ENCODE assay signal across 24 cellular contexts in genomic region chr9:115597330-115597729, GRCh38.
A peak's percentile ranks its signal among the peaks of the same experiment; 100 is the strongest.
DNase-seq lines count a peak whose midpoint lies in the region; TF ChIP-seq lines count a peak whose summit lies in the region.
"Had no signal": no experiment of that assay in that cellular context is flagged by ENCODE, and none has a peak within 500 bp of the region (broad histone marks: within the 10 kb centered on the region; RNA-seq: fewer than 3 reads in every experiment).

No MANE protein-coding gene starts in this region.

- no peaks in the 10 kb centered on the region for H3K27me3 Mint-ChIP-seq in HFFc6 (ENCODE audit: insufficient read depth)

- TF ChIP-seq POLR2A in adrenal gland (IDR thresholded peaks at IDR 0.05): no peak

- peaks cover 10% of the 10 kb centered on the region; the same call in 1 of the 2 replicates for H3K36me3 Mint-ChIP-seq in HFFc6 (ENCODE audit: low read depth)

- H4K5ac ChIP-seq in mesendoderm (ENCODE audit: low read length): no peak overlapping the region

- peak overlapping the region; percentile 93 for H3K27ac Mint-ChIP-seq in HFFc6
- H3K27ac Mint-ChIP-seq: activated CD8-positive, alpha-beta T cell treated with anti-CD3 and anti-CD28 coated beads, Interleukin-2, amount 10 ng/mL, durations not matched to agents 7 days and 5 days; CD4-positive, alpha-beta T cell; stimulated activated naive CD8-positive, alpha-beta T cell treated with anti-CD3 and anti-CD28 coated beads, Interleukin-15, amount 100 ng/mL, for 72 hours; T-helper 2 cell treated with Interferon-gamma antibody and Interleukin-4, amounts not matched to agents 5 μg/mL and 100 μg/mL, for 36 hours had no signal

- no peaks in the 10 kb centered on the region for H3K79me1 ChIP-seq in mesendoderm (ENCODE audit: low read length)

- H3K4me3 Mint-ChIP-seq in HFFc6: peak overlapping the region; percentile 87
- H3K4me3 Mint-ChIP-seq: activated CD8-positive, alpha-beta T cell treated with anti-CD3 and anti-CD28 coated beads, Interleukin-2, amount 10 ng/mL, durations not matched to agents 7 days and 5 days; CD4-positive, alpha-beta T cell; neural crest cell; stimulated activated naive CD8-positive, alpha-beta T cell treated with anti-CD3 and anti-CD28 coated beads, Interleukin-15, amount 100 ng/mL, for 72 hours; T-helper 2 cell treated with Interferon-gamma antibody and Interleukin-4, amounts not matched to agents 5 μg/mL and 100 μg/mL, for 36 hours had no signal

- H3K56ac ChIP-seq in mesendoderm (ENCODE audit: low read length): no peak overlapping the region

- BruUV-seq in A673 (replicated peaks; lab: Mats Ljungman, UMichigan): no TSS peak

- in situ Hi-C loops in astrocyte of the spinal cord (cut with HindIII; ENCODE audit: low sequenced_read_pairs): loop anchor here (10.0 kb wide), 1 partner anchor 567 kb away; no protein-coding TSS in a partner anchor

- POLR2A ChIA-PET in A673 (lab: Charles Lee; ENCODE audit: low non-redundant PET): no interaction called here
- POLR2A ChIA-PET in GM10248 (lab: Yijun Ruan, JAX): no interaction called here
- POLR2A ChIA-PET in RWPE1 (lab: Yijun Ruan, JAX; ENCODE audit: low non-redundant PET): no interaction called here

- H3K23ac ChIP-seq in mesendoderm (ENCODE audit: low read length): no peak overlapping the region

- H2BK5ac ChIP-seq in mesendoderm (ENCODE audit: low read length): no peak overlapping the region

- no peak for TF ChIP-seq CTCF in A673 (conservative IDR thresholded peaks at IDR 0.05; ENCODE audit: low read depth, low read length)
- no peak for TF ChIP-seq CTCF in HFFc6 (IDR thresholded peaks at IDR 0.05)
- no peak for TF ChIP-seq CTCF in astrocyte of the spinal cord (IDR thresholded peaks at IDR 0.05; ENCODE audit: low read depth, low read length)
- no peak for TF ChIP-seq CTCF in GM10248 (IDR thresholded peaks at IDR 0.05; ENCODE audit: control extremely low read depth, extremely low read depth, low read depth, missing control alignments)
- no peak for TF ChIP-seq CTCF in adrenal gland (IDR thresholded peaks at IDR 0.05)
- no peak for TF ChIP-seq CTCF in RWPE1 (conservative IDR thresholded peaks at IDR 0.05; ENCODE audit: low read depth)

- CTCF ChIA-PET in A673 (lab: Charles Lee): no interaction called here
- CTCF ChIA-PET in GM10248 (lab: Yijun Ruan, JAX): interaction anchor here (1.0 to 1.6 kb wide), 3 partner anchors 9 to 1064 kb away, joined by 3 to 4 read pairs (median 3); no protein-coding TSS in a partner anchor
- CTCF ChIA-PET in RWPE1 (lab: Yijun Ruan, JAX): interaction anchor here (0.6 to 1.2 kb wide), 2 partner anchors 490 to 974 kb away, joined by 4 to 5 read pairs; no protein-coding TSS in a partner anchor

- no peaks in the 10 kb centered on the region for H3K27me3 ChIP-seq in A673 (replicated peaks; ENCODE audit: insufficient read depth, low read depth, low read length, poor library complexity)
- H3K27me3 ChIP-seq in mesendoderm (ENCODE audit: insufficient read depth, low read length, poor library complexity): no peaks in the 10 kb centered on the region
- peaks cover 4% of the 10 kb centered on the region for H3K27me3 ChIP-seq in adrenal gland

- H3K4me1 ChIP-seq in A673 (ENCODE audit: insufficient read depth, low read length, poor library complexity, severe bottlenecking) (peaks cover 76% of the 10 kb centered on the region), mesendoderm (ENCODE audit: control insufficient read depth, low read depth, low read length) (peaks cover 3% of the 10 kb centered on the region), adrenal gland (replicated peaks in 1 of 2) (no peaks in the 10 kb centered on the region)
- H3K4me1 ChIP-seq: breast epithelium, prostate gland had no signal

- no CpG with 5 or more reads among the region's 2 CpGs for WGBS in mesendoderm (ENCODE audit: extremely low coverage, insufficient coverage, low lambda C conversion rate)
- 75 to 86% (median 79%) methylated on average over 2 of the region's 2 CpGs for WGBS in adrenal gland, 4 donors

- H2BK120ac ChIP-seq in mesendoderm (ENCODE audit: low read depth, low read length): peak overlapping the region; percentile 64

- peaks cover 91% of the 10 kb centered on the region for H3K4me1 Mint-ChIP-seq in HFFc6 (ENCODE audit: low read depth)

- peak overlapping the region; percentile 99 for H3K27ac ChIP-seq in A673 (ENCODE audit: low read depth, low read length, poor library complexity, severe bottlenecking)
- no peak overlapping the region for H3K27ac ChIP-seq in mesendoderm (ENCODE audit: low read depth, low read length)
- H3K27ac ChIP-seq in adrenal gland: no peak overlapping the region
- H3K27ac ChIP-seq in RWPE1: no peak overlapping the region
- H3K27ac ChIP-seq: breast epithelium, prostate gland had no signal

- peak overlapping the region; percentile 74 for H2BK15ac ChIP-seq in mesendoderm (replicated peaks; ENCODE audit: low read depth)

- no peak overlapping the region for H4K8ac ChIP-seq in mesendoderm (ENCODE audit: low read depth, low read length)

- peak overlapping the region; percentile 60 for H3K4me3 ChIP-seq in A673 (ENCODE audit: low read depth, low read length, poor library complexity, severe bottlenecking)
- peak overlapping the region; percentile 42 for H3K4me3 ChIP-seq in astrocyte of the spinal cord (ENCODE audit: low read depth, low read length)
- no peak overlapping the region for H3K4me3 ChIP-seq in mesendoderm (ENCODE audit: low read length)
- H3K4me3 ChIP-seq in adrenal gland: no peak overlapping the region
- H3K4me3 ChIP-seq: breast epithelium, prostate gland had no signal

- H3K79me2 ChIP-seq in mesendoderm (ENCODE audit: control insufficient read depth, insufficient read depth, low read length): no peaks in the 10 kb centered on the region

- no peak overlapping the region for H3K9ac ChIP-seq in mesendoderm (ENCODE audit: low read length)

- no peak for DNase-seq in A673 (ENCODE audit: low spot score)
- no peak for DNase-seq in HFFc6
- DNase-seq in astrocyte of the spinal cord (ENCODE audit: low read depth, low spot score): no peak
- DNase-seq in mesendoderm: no peak
- no peak for DNase-seq in GM10248 (ENCODE audit: extremely low spot score)
- no peak for DNase-seq in adrenal gland
- DNase-seq in NCI-H2196 (lab: John Stamatoyannopoulos, UW; ENCODE audit: unreplicated experiment): no peak
- no peak for DNase-seq in RWPE1 (ENCODE audit: low spot score)
- DNase-seq: ACHN; activated CD4-positive, CD25-positive, alpha-beta regulatory T cell; activated CD8-positive, alpha-beta T cell treated with anti-CD3 and anti-CD28 coated beads, Interleukin-2, amount 10 ng/mL, durations not matched to agents 7 days and 5 days; activated naive CD4-positive, alpha-beta T cell treated with anti-CD3 and anti-CD28 coated beads, Interleukin-2, amount 50 U/mL, for 16 hours; activated T-cell treated with anti-CD3 and anti-CD28 coated beads, Interleukin-2, amount 50 U/mL, for 48 hours; CD4-positive, alpha-beta T cell; KG1; NCI-H2081; OCI-M1; small intestine; stimulated activated CD4-positive, alpha-beta T cell treated with anti-CD3 and anti-CD28 coated beads, Interleukin-4, amount 100 ng/mL, for 1 hour; stimulated activated naive CD8-positive, alpha-beta T cell treated with anti-CD3 and anti-CD28 coated beads, Interleukin-15, amount 100 ng/mL, for 72 hours had no signal

- peak overlapping the region; percentile 9 for H3K4ac ChIP-seq in mesendoderm (ENCODE audit: low read depth, low read length)

- H3K18ac ChIP-seq in mesendoderm (ENCODE audit: low read length): no peak overlapping the region

- no peaks in the 10 kb centered on the region for H3K36me3 ChIP-seq in A673 (ENCODE audit: insufficient read depth, low read length, poor library complexity, severe bottlenecking)
- no peaks in the 10 kb centered on the region for H3K36me3 ChIP-seq in mesendoderm (ENCODE audit: control insufficient read depth, insufficient read depth, low read length)
- H3K36me3 ChIP-seq in adrenal gland (replicated peaks in 1 of 2): no peaks in the 10 kb centered on the region
- H3K36me3 ChIP-seq: breast epithelium, prostate gland had no signal

- H3K4me2 ChIP-seq in mesendoderm (ENCODE audit: low read length): no peak overlapping the region

- no peaks in the 10 kb centered on the region for H3K9me3 ChIP-seq in A673 (ENCODE audit: low read depth, low read length, poor library complexity, severe bottlenecking)
- no peaks in the 10 kb centered on the region for H3K9me3 ChIP-seq in adrenal gland (replicated peaks in 1 of 3)
- H3K9me3 ChIP-seq: breast epithelium, prostate gland had no signal

- no peak overlapping the region for H2AK5ac ChIP-seq in mesendoderm (ENCODE audit: low read length)

- intact Hi-C loops in A673 (cut with micrococcal nuclease; ENCODE audit: unreplicated experiment) (loop anchor here (5.0 kb wide), 1 partner anchor 385 kb away; no protein-coding TSS in a partner anchor), adrenal gland (cut with DNase I) (loop anchor here in 1 of 2 donors (10.0 kb wide), 1 partner anchor 977 kb away; no protein-coding TSS in a partner anchor)

- H3K9me3 Mint-ChIP-seq in HFFc6: no peaks in the 10 kb centered on the region
- H3K9me3 Mint-ChIP-seq: CD4-positive, alpha-beta T cell; neural crest cell; stimulated activated naive CD8-positive, alpha-beta T cell treated with anti-CD3 and anti-CD28 coated beads, Interleukin-15, amount 100 ng/mL, for 72 hours; T-helper 2 cell treated with Interferon-gamma antibody and Interleukin-4, amounts not matched to agents 5 μg/mL and 100 μg/mL, for 36 hours had no signal

Comparison
In these comparisons a context has a peak if more than half of its experiments do, and no peak if none do; other contexts are left out.
1. H3K4me3 ChIP-seq: peak in A673 (single experiment) and astrocyte of the spinal cord (single experiment); none in mesendoderm (single experiment) and adrenal gland (0 of 4).